ENCODE assay signal across 8 cellular contexts in the genomic region with DNA sequence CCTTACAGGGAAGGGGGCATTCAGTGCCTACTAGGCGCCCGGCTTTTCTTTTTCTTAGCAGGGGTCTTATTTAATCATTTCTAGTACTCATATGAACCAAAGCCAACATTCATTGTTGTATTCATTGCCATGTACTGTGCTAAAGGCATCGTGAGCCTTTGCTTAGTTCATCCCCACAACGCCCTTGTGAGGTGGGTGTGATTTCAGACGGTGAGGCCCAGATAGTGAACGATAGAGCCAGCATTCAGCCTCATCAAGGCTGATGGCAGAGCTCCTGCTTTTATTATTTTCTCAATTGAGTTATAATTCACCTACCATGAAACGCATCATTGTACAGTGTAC. TPM values are rescaled to one million over a fixed set of nuclear protein-coding genes. Genes with fewer than 3 reads are reported as not detected.
A peak's percentile ranks its signal among the peaks of the same experiment; 100 is the strongest.
DNase-seq lines count a peak whose midpoint lies in the region; ATAC-seq lines count a peak whose summit lies in the region.

No MANE protein-coding gene starts in this region.

- peaks cover 2% of the 10 kb centered on the region for H3K4me1 ChIP-seq in urinary bladder (ENCODE audit: insufficient read depth)

- H3K27ac ChIP-seq in urinary bladder (ENCODE audit: low read depth), result peak overlapping the region; percentile 33

- ATAC-seq in activated CD8-positive, alpha-beta T cell treated with anti-CD3 and anti-CD28 coated beads, Interleukin-2, amount 10 ng/mL, durations not matched to agents 7 days and 5 days, result peak; percentile 17

- CTCF ChIA-PET in activated CD8-positive, alpha-beta T cell treated with anti-CD3 and anti-CD28 coated beads, Interleukin-2, amount 10 ng/mL, durations not matched to agents 7 days and 5 days (lab: Charles Lee), result interaction anchor here (1.0 to 2.7 kb wide), 7 partner anchors 9 to 787 kb away, joined by 3 to 17 read pairs (median 7); no protein-coding TSS in a partner anchor

- peaks cover 1% of the 10 kb centered on the region for H3K36me3 Mint-ChIP-seq in activated naive CD4-positive, alpha-beta T cell treated with anti-CD3 and anti-CD28 coated beads, Interleukin-2, amount 50 U/mL, for 24 hours
- peaks cover 29% of the 10 kb centered on the region for H3K36me3 Mint-ChIP-seq in activated CD8-positive, alpha-beta T cell treated with anti-CD3 and anti-CD28 coated beads, Interleukin-2, amount 10 ng/mL, durations not matched to agents 7 days and 5 days (ENCODE audit: low read depth)
- H3K36me3 Mint-ChIP-seq in immature natural killer cell, result peaks cover 0 to 3% (median 0%) of the 10 kb centered on the region in 3 donors

- H3K27ac Mint-ChIP-seq in activated naive CD4-positive, alpha-beta T cell treated with anti-CD3 and anti-CD28 coated beads, Interleukin-2, amount 50 U/mL, for 24 hours, result peak overlapping the region; percentile 96
- H3K27ac Mint-ChIP-seq in activated CD8-positive, alpha-beta T cell treated with anti-CD3 and anti-CD28 coated beads, Interleukin-2, amount 10 ng/mL, durations not matched to agents 7 days and 5 days, result peak overlapping the region; percentile 71
- peak overlapping the region; percentile 63 to 84 (median 74) for H3K27ac Mint-ChIP-seq in immature natural killer cell

- H3K9me3 Mint-ChIP-seq in activated naive CD4-positive, alpha-beta T cell treated with anti-CD3 and anti-CD28 coated beads, Interleukin-2, amount 50 U/mL, for 24 hours, result no peaks in the 10 kb centered on the region
- H3K9me3 Mint-ChIP-seq in activated CD8-positive, alpha-beta T cell treated with anti-CD3 and anti-CD28 coated beads, Interleukin-2, amount 10 ng/mL, durations not matched to agents 7 days and 5 days (ENCODE audit: insufficient read depth), result no peaks in the 10 kb centered on the region
- H3K9me3 Mint-ChIP-seq in immature natural killer cell, result peaks cover 0 to 1% (median 0%) of the 10 kb centered on the region in 6 donors

- no peak for DNase-seq in activated naive CD4-positive, alpha-beta T cell treated with Interleukin-2 at 50 U/mL for 16 hours
- DNase-seq in activated CD8-positive, alpha-beta T cell treated with anti-CD3 and anti-CD28 coated beads, Interleukin-2, amount 10 ng/mL, durations not matched to agents 7 days and 5 days, result no peak
- no peak for DNase-seq in immature natural killer cell
- no peak for DNase-seq in NCI-H510A treated with DMSO at 0.1 percent for 48 hours (lab: John Stamatoyannopoulos, UW)
- DNase-seq in NCI-H128 (lab: John Stamatoyannopoulos, UW; ENCODE audit: unreplicated experiment), result no peak
- DNase-seq in NCI-H748 treated with DMSO at 0.1 percent for 48 hours (lab: John Stamatoyannopoulos, UW), result no peak

- POLR2A ChIA-PET in activated CD8-positive, alpha-beta T cell treated with anti-CD3 and anti-CD28 coated beads, Interleukin-2, amount 10 ng/mL, durations not matched to agents 7 days and 5 days (lab: Charles Lee), result interaction anchor here (1.6 kb wide), 1 partner anchor 11 kb away, joined by 6 read pairs; no protein-coding TSS in a partner anchor

- H3K4me3 Mint-ChIP-seq in activated naive CD4-positive, alpha-beta T cell treated with anti-CD3 and anti-CD28 coated beads, Interleukin-2, amount 50 U/mL, for 24 hours, result peak overlapping the region; percentile 80
- H3K4me3 Mint-ChIP-seq in activated CD8-positive, alpha-beta T cell treated with anti-CD3 and anti-CD28 coated beads, Interleukin-2, amount 10 ng/mL, durations not matched to agents 7 days and 5 days, result peak overlapping the region; percentile 58
- H3K4me3 Mint-ChIP-seq in immature natural killer cell, result peak overlapping the region; percentile 53 to 72 (median 69)

- 40% methylated on average over 7 of the region's 7 CpGs for WGBS in urinary bladder

- no peaks in the 10 kb centered on the region for H3K27me3 Mint-ChIP-seq in activated naive CD4-positive, alpha-beta T cell treated with anti-CD3 and anti-CD28 coated beads, Interleukin-2, amount 50 U/mL, for 24 hours
- H3K27me3 Mint-ChIP-seq in activated CD8-positive, alpha-beta T cell treated with anti-CD3 and anti-CD28 coated beads, Interleukin-2, amount 10 ng/mL, durations not matched to agents 7 days and 5 days (ENCODE audit: low read depth), result no peaks in the 10 kb centered on the region
- no peaks in the 10 kb centered on the region for H3K27me3 Mint-ChIP-seq in immature natural killer cell (ENCODE audit: low read depth in 3 of 3)

- H3K36me3 ChIP-seq in urinary bladder (ENCODE audit: insufficient read depth), result no peaks in the 10 kb centered on the region

- no peak overlapping the region for H3K4me3 ChIP-seq in urinary bladder (ENCODE audit: low read depth, low read length)

- H3K4me1 Mint-ChIP-seq in activated naive CD4-positive, alpha-beta T cell treated with anti-CD3 and anti-CD28 coated beads, Interleukin-2, amount 50 U/mL, for 24 hours, result peaks cover 70% of the 10 kb centered on the region
- peaks cover 66% of the 10 kb centered on the region for H3K4me1 Mint-ChIP-seq in activated CD8-positive, alpha-beta T cell treated with anti-CD3 and anti-CD28 coated beads, Interleukin-2, amount 10 ng/mL, durations not matched to agents 7 days and 5 days (ENCODE audit: low read depth)
- peaks cover 40 to 55% of the 10 kb centered on the region in 2 donors for H3K4me1 Mint-ChIP-seq in immature natural killer cell

RNA-seq across cellular contexts. Expression of a gene that starts 50.0 kb away (rescaled TPM):
- 100 to 1,000 TPM; 153 to 154 TPM for total RNA-seq in activated CD8-positive, alpha-beta T cell treated with anti-CD3 and anti-CD28 coated beads, Interleukin-2, amount 10 ng/mL, durations not matched to agents 7 days and 5 days
- polyA plus RNA-seq in immature natural killer cell (10 to 100 TPM; 48.8 to 96.3 (median 72.2) TPM), urinary bladder (130 TPM)
- 37.5 TPM for total RNA-seq in urinary bladder
